ENCODE assay signal across 1 cellular context in the genomic region with DNA sequence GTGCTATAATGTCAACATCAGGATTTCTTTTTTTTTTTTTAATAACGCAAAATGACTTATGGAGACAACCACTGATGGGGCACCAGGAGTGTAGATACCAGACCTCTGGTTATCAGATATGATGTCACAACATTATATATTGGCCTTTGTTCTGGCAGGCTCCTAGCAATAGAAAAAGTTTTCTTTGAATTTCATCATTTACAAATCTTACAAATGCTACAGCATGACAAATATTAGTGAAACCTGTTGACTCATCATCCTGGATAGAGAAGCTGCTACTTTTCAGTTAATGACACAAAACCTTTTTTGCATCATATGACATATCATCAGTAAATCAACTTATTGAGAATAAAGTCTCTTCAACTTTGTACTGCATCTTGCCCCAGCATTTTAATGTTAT.
TF ChIP-seq lines count a peak whose summit lies in the region.

No MANE protein-coding gene starts in this region.

TF ChIP-seq in IMR-90, 13 proteins besides CTCF, POLR2A, EP300 and RAD21 (continued from another document):
- TF ChIP-seq, protein P1, sequence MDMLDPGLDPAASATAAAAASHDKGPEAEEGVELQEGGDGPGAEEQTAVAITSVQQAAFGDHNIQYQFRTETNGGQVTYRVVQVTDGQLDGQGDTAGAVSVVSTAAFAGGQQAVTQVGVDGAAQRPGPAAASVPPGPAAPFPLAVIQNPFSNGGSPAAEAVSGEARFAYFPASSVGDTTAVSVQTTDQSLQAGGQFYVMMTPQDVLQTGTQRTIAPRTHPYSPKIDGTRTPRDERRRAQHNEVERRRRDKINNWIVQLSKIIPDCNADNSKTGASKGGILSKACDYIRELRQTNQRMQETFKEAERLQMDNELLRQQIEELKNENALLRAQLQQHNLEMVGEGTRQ (IDR thresholded peaks at IDR 0.05; ENCODE audit: low read depth, low read length): no peak
- TF ChIP-seq MAZ (IDR thresholded peaks at IDR 0.05; ENCODE audit: borderline replicate concordance, low read depth, low read length) (no peak), SMC3 (IDR thresholded peaks at IDR 0.05; ENCODE audit: low read depth, low read length) (no peak)
- TF ChIP-seq, protein P2, sequence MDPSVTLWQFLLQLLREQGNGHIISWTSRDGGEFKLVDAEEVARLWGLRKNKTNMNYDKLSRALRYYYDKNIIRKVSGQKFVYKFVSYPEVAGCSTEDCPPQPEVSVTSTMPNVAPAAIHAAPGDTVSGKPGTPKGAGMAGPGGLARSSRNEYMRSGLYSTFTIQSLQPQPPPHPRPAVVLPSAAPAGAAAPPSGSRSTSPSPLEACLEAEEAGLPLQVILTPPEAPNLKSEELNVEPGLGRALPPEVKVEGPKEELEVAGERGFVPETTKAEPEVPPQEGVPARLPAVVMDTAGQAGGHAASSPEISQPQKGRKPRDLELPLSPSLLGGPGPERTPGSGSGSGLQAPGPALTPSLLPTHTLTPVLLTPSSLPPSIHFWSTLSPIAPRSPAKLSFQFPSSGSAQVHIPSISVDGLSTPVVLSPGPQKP (IDR thresholded peaks at IDR 0.05; ENCODE audit: borderline replicate concordance, low read depth, low read length): no peak
TF ChIP-seq in IMR-90: peak in this region for 0.
